Comparison of ENCODE assay signal across 15 cellular contexts in genomic region chr17:72430611-72431432, GRCh38.
DNase-seq lines count a peak whose midpoint lies in the region; ATAC-seq, FAIRE-seq and TF ChIP-seq lines count a peak whose summit lies in the region.
"Had no signal": no experiment of that assay in that cellular context is flagged by ENCODE, and none has a peak within 500 bp of the region (broad histone marks: within the 10 kb centered on the region; RNA-seq: fewer than 3 reads in every experiment).

No MANE protein-coding gene starts in this region.

- H2AFZ ChIP-seq in HCT116 (ENCODE audit: low read depth, low read length, poor library complexity, severe bottlenecking) (no peak overlapping the region), HepG2 (ENCODE audit: low read length) (no peak overlapping the region)

- no peak for FAIRE-seq in HepG2 (lab: Jason Lieb, UNC)
- FAIRE-seq: frontal cortex had no signal

- H3K27me3 Mint-ChIP-seq in CD8-positive, alpha-beta T cell (ENCODE audit: low read depth), result peaks cover 2% of the 10 kb centered on the region

- no peaks in the 10 kb centered on the region for H3K9me3 ChIP-seq in BE2C
- no peaks in the 10 kb centered on the region for H3K9me3 ChIP-seq in HCT116 (ENCODE audit: control insufficient read depth in 1 of 2, insufficient read depth in 1 of 2, low read depth in 1 of 2, low read length in 2 of 2)
- no peaks in the 10 kb centered on the region for H3K9me3 ChIP-seq in HepG2 (ENCODE audit: low read length)
- H3K9me3 ChIP-seq in CD8-positive, alpha-beta T cell (ENCODE audit: low read length), result no peaks in the 10 kb centered on the region
- H3K9me3 ChIP-seq: lower lobe of right lung, upper lobe of left lung had no signal

- no peak for TF ChIP-seq EP300 in HepG2 (IDR thresholded peaks at IDR 0.05; ENCODE audit: low read depth in 2 of 2, low read length in 2 of 2)
- no peak for TF ChIP-seq EP300 in HepG2 (CRISPR knock-in tag; IDR thresholded peaks at IDR 0.05; ENCODE audit: borderline replicate concordance)

- H4K20me1 ChIP-seq in HCT116 (ENCODE audit: insufficient read depth) (no peaks in the 10 kb centered on the region), HepG2 (ENCODE audit: insufficient read depth, low read length) (no peaks in the 10 kb centered on the region)

- DNase-seq in BE2C (no peak), HCT116 (ENCODE audit: low read depth, low spot score) (peak; percentile 56), astrocyte of the cerebellum (ENCODE audit: low read depth) (no peak), HepG2 (ENCODE audit: low spot score) (no peak), DMS114 treated with DMSO at 0.1 percent for 48 hours (lab: John Stamatoyannopoulos, UW; ENCODE audit: unreplicated experiment) (no peak), H4 (ENCODE audit: low spot score) (no peak)
- no peak for DNase-seq in effector CD4-positive, alpha-beta T cell
- no peak for DNase-seq in CD8-positive, alpha-beta T cell
- DNase-seq: CD4-positive, alpha-beta T cell; lower lobe of right lung; NCI-H524 treated with DMSO at 0.1 percent for 48 hours; T-helper 9 cell; upper lobe of left lung had no signal

- intact Hi-C loops in HCT116 (cut with micrococcal nuclease), result loop anchor here (1.0 to 10.0 kb wide), 4 partner anchors 310 to 959 kb away; partner anchors contain the start of gene SOX9
- intact Hi-C loops in HepG2 (cut with micrococcal nuclease; ENCODE audit: unreplicated experiment), result no loop called here
- intact Hi-C loops in CD8-positive, alpha-beta T cell (cut with DNase I, micrococcal nuclease), result no loop called here

- TF ChIP-seq CTCF in BE2C (IDR thresholded peaks at IDR 0.05; ENCODE audit: low read depth, low read length), result peak; percentile 45
- peak; percentile 63 to 74 (median 68); a peak in 5 of 6 replicates for TF ChIP-seq CTCF in HCT116 (IDR thresholded peaks at IDR 0.05 in 2 of 3, conservative IDR thresholded peaks at IDR 0.05 in 1 of 3; ENCODE audit: borderline replicate concordance in 1 of 3, insufficient read depth in 1 of 3, low read depth in 2 of 3, low read length in 2 of 3)
- peak; percentile 27 for TF ChIP-seq CTCF in astrocyte of the cerebellum (IDR thresholded peaks at IDR 0.05; ENCODE audit: low read depth, low read length, missing control alignments)
- peak; percentile 55 for TF ChIP-seq CTCF in HepG2 (CRISPR knock-in tag; IDR thresholded peaks at IDR 0.05)
- no peak for TF ChIP-seq CTCF in CD8-positive, alpha-beta T cell (IDR thresholded peaks at IDR 0.05)

- H3K4me2 ChIP-seq in HCT116 (ENCODE audit: low read length), result peak overlapping the region; percentile 58
- no peak overlapping the region for H3K4me2 ChIP-seq in HepG2 (ENCODE audit: low read depth, low read length)

- ATAC-seq in HCT116 (peak; percentile 87), HepG2 (peak; percentile 20; the same call in 2 of the 3 replicates)
- ATAC-seq in CD8-positive, alpha-beta T cell, result no peak

- no peak overlapping the region for H3K27ac Mint-ChIP-seq in CD8-positive, alpha-beta T cell
- H3K27ac Mint-ChIP-seq: CD4-positive, alpha-beta T cell had no signal

- peaks cover 17% of the 10 kb centered on the region for H3K4me1 ChIP-seq in BE2C
- peaks cover 46 to 83% of the 10 kb centered on the region in 2 experiments for H3K4me1 ChIP-seq in HCT116 (ENCODE audit: control insufficient read depth in 1 of 2, insufficient read depth in 2 of 2, low read length in 2 of 2)
- H3K4me1 ChIP-seq in HepG2 (ENCODE audit: insufficient read depth, low read length), result peaks cover 96% of the 10 kb centered on the region
- H3K4me1 ChIP-seq in CD8-positive, alpha-beta T cell (ENCODE audit: insufficient read depth, low read length), result no peaks in the 10 kb centered on the region
- H3K4me1 ChIP-seq: lower lobe of right lung, upper lobe of left lung had no signal

- TF ChIP-seq POLR2A in HCT116 (IDR thresholded peaks at IDR 0.05; ENCODE audit: borderline replicate concordance, extremely low read depth, insufficient read depth, insufficient read length) (no peak), HepG2 (IDR thresholded peaks at IDR 0.05; ENCODE audit: insufficient read depth in 1 of 2, low read depth in 2 of 2, low read length in 2 of 2) (no peak)

- H3K9me2 ChIP-seq in HCT116 (ENCODE audit: insufficient read depth), result no peaks in the 10 kb centered on the region

- H3K27ac ChIP-seq in HCT116 (ENCODE audit: low read depth, low read length) (peak overlapping the region; percentile 36), HepG2 (ENCODE audit: extremely low read length, insufficient read depth, low read length) (no peak overlapping the region)
- H3K27ac ChIP-seq in CD8-positive, alpha-beta T cell (ENCODE audit: low read depth, low read length), result no peak overlapping the region
- H3K27ac ChIP-seq: lower lobe of right lung, upper lobe of left lung had no signal

- H3K4me1 Mint-ChIP-seq in CD8-positive, alpha-beta T cell (ENCODE audit: low read depth), result no peaks in the 10 kb centered on the region

- no peaks in the 10 kb centered on the region for H3K27me3 ChIP-seq in BE2C
- no peaks in the 10 kb centered on the region for H3K27me3 ChIP-seq in HCT116 (ENCODE audit: insufficient read depth, low read length)
- no peaks in the 10 kb centered on the region for H3K27me3 ChIP-seq in HepG2 (ENCODE audit: control insufficient read depth in 1 of 2, insufficient read depth in 2 of 2, low read length in 2 of 2)
- no peaks in the 10 kb centered on the region for H3K27me3 ChIP-seq in CD8-positive, alpha-beta T cell (ENCODE audit: insufficient read depth, low read length)
- H3K27me3 ChIP-seq: upper lobe of left lung had no signal

- POLR2A ChIA-PET in HCT116 (lab: Charles Lee) (interaction anchor here (1.0 to 2.2 kb wide), 3 partner anchors 14 to 310 kb away, joined by 3 to 11 read pairs (median 3); partner anchors contain the start of gene SOX9), HepG2 (lab: Yijun Ruan, JAX) (interaction anchor here (1.2 to 2.2 kb wide), 3 partner anchors 8 to 310 kb away, joined by 3 to 10 read pairs (median 5); partner anchors contain the start of gene SOX9)
- POLR2A ChIA-PET in CD8-positive, alpha-beta T cell (lab: Charles Lee), result no interaction called here

- in situ Hi-C loops in astrocyte of the cerebellum (cut with HindIII; ENCODE audit: low sequenced_read_pairs) (no loop called here), HepG2 (cut with HindIII; ENCODE audit: extremely low pct_ligation_motif_present, low pct_unique_long_range_greater_than_20kb) (no loop called here)

- WGBS in HepG2 (ENCODE audit: low lambda C conversion rate), result 98% methylated on average over 20 of the region's 20 CpGs

- BruUV-seq in HCT116 (replicated peaks; lab: Mats Ljungman, UMichigan) (no TSS peak), HepG2 (replicated peaks; lab: Mats Ljungman, UMichigan) (no TSS peak)

- TF ChIP-seq RAD21 in HCT116 (IDR thresholded peaks at IDR 0.05; ENCODE audit: low read depth), result peak; percentile 81
- no peak; the same call in 1 of the 2 replicates for TF ChIP-seq RAD21 in HepG2 (CRISPR knock-in tag; IDR thresholded peaks at IDR 0.05)

- H3K36me3 Mint-ChIP-seq in CD8-positive, alpha-beta T cell, result no peaks in the 10 kb centered on the region
- H3K36me3 Mint-ChIP-seq: brain had no signal

- H3K9me3 Mint-ChIP-seq in CD8-positive, alpha-beta T cell, result no peaks in the 10 kb centered on the region
- H3K9me3 Mint-ChIP-seq: CD4-positive, alpha-beta T cell had no signal

- CTCF ChIA-PET in HCT116 (lab: Charles Lee) (interaction anchor here (0.6 to 1.8 kb wide), 30 partner anchors 9 to 515 kb away, joined by 3 to 16 read pairs (median 4); partner anchors contain the start of gene SOX9), HepG2 (lab: Yijun Ruan, JAX; ENCODE audit: low intra/inter-chr PET ratio, low total read pairs) (no interaction called here)
- CTCF ChIA-PET in CD8-positive, alpha-beta T cell (lab: Charles Lee), result no interaction called here

- RAD21 ChIA-PET in HCT116 (lab: Charles Lee; ENCODE audit: low non-redundant PET in 1 of 2, low total read pairs in 2 of 2, uncharacterized antibody in 2 of 2, unreplicated experiment in 2 of 2), result interaction anchor here (1.3 to 1.6 kb wide), 2 partner anchors 109 to 311 kb away, joined by 3 to 4 read pairs; no protein-coding TSS in a partner anchor

- H3K79me2 ChIP-seq in HCT116 (ENCODE audit: insufficient read depth, low read length), result peaks cover 49% of the 10 kb centered on the region; the same call in 1 of the 2 replicates
- peaks cover 77% of the 10 kb centered on the region for H3K79me2 ChIP-seq in HepG2 (ENCODE audit: insufficient read depth, low read length)

- H3K4me3 ChIP-seq in BE2C (ENCODE audit: low read depth, low read length) (no peak overlapping the region), HCT116 (replicated peaks in 1 of 2; ENCODE audit: low read depth in 1 of 2, low read length in 2 of 2) (peak overlapping the region; percentile 21 to 22), astrocyte of the cerebellum (ENCODE audit: low read depth, low read length) (no peak overlapping the region), HepG2 (replicated peaks in 1 of 3; ENCODE audit: insufficient read depth in 1 of 3, low read depth in 2 of 3, low read length in 3 of 3) (no peak overlapping the region)
- H3K4me3 ChIP-seq in CD8-positive, alpha-beta T cell (ENCODE audit: low read depth, low read length), result no peak overlapping the region
- H3K4me3 ChIP-seq: lower lobe of right lung, upper lobe of left lung had no signal

- no peak overlapping the region for H3K4me3 Mint-ChIP-seq in CD8-positive, alpha-beta T cell
- H3K4me3 Mint-ChIP-seq: brain; CD4-positive, alpha-beta T cell had no signal

- no peaks in the 10 kb centered on the region for H3K36me3 ChIP-seq in BE2C
- H3K36me3 ChIP-seq in HCT116 (ENCODE audit: control insufficient read depth in 1 of 2, insufficient read depth in 2 of 2, low read length in 2 of 2), result no peaks in the 10 kb centered on the region
- peaks cover 10 to 14% of the 10 kb centered on the region in 2 experiments; a peak in 4 of 5 replicates for H3K36me3 ChIP-seq in HepG2 (replicated peaks in 1 of 2; ENCODE audit: control insufficient read depth in 1 of 2, insufficient read depth in 2 of 2, low read length in 2 of 2)
- H3K36me3 ChIP-seq in CD8-positive, alpha-beta T cell (ENCODE audit: insufficient read depth, low read length), result no peaks in the 10 kb centered on the region
- H3K36me3 ChIP-seq: lower lobe of right lung, upper lobe of left lung had no signal

- H3K9ac ChIP-seq in HCT116 (ENCODE audit: low read length) (peak overlapping the region; percentile 25; the same call in 1 of the 2 replicates), HepG2 (ENCODE audit: insufficient read depth, low read depth, low read length) (no peak overlapping the region)

TF ChIP-seq in HCT116, 20 proteins besides CTCF, POLR2A, EP300 and RAD21 (continues in another document):
- no peak for TF ChIP-seq SRF (IDR thresholded peaks at IDR 0.05; ENCODE audit: low read depth)
- 0 out of 2 replicates have a peak, but pooled peaks have one; percentile 23 for TF ChIP-seq CBX3 (IDR thresholded peaks at IDR 0.05; ENCODE audit: low read depth)
- no peak for TF ChIP-seq YY1 (IDR thresholded peaks at IDR 0.05; ENCODE audit: extremely low read depth, insufficient replicate concordance, low read depth, low read length)

TF ChIP-seq in HepG2, 621 proteins besides CTCF, POLR2A, EP300 and RAD21 (continues in another document):
- peak; percentile 70 for TF ChIP-seq RBM22 (optimal IDR thresholded peaks at IDR 0.05; ENCODE audit: low read length)

Comparison
In these comparisons a context has a peak if more than half of its experiments do, and no peak if none do; other contexts are left out.
1. H3K4me3 ChIP-seq: peak in HCT116 (2 of 2); none in BE2C (single experiment), astrocyte of the cerebellum (single experiment), HepG2 (0 of 3) and CD8-positive, alpha-beta T cell (single experiment).